17 cellular contexts compared by ENCODE assay signal in the genomic region with DNA sequence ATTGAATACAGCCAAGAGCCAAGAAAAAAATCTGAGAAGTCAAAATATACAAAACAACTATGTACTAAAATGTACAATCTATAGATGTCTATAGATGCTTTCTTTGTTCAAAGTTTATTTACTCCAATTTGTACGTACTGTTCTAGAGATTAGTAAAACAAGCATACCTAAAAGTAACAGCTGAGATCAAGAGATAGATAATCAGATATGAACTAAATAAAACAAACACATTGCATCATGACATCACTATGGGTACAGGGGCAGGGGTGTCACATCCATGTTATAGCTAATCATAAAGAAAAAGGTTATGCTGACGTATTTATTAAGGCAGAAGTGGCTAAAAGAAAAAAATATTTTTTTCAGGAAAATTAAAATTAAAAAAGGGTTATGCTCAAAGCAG.
DNase-seq lines count a peak whose midpoint lies in the region; ATAC-seq and TF ChIP-seq lines count a peak whose summit lies in the region.
"Had no signal": no experiment of that assay in that cellular context is flagged by ENCODE, and none has a peak within 500 bp of the region (broad histone marks: within the 10 kb centered on the region; RNA-seq: fewer than 3 reads in every experiment).

No MANE protein-coding gene starts in this region.

- H3K9ac ChIP-seq in endocrine pancreas (ENCODE audit: control insufficient read depth, insufficient read depth, low read length) = no peak overlapping the region
- H3K9ac ChIP-seq: KMS-11 had no signal

- H3K27me3 ChIP-seq in Caco-2 (replicated peaks; ENCODE audit: control insufficient read depth, insufficient read depth, low read length) (no peaks in the 10 kb centered on the region), endocrine pancreas (ENCODE audit: control insufficient read depth, insufficient read depth, low read length) (no peaks in the 10 kb centered on the region)
- H3K27me3 ChIP-seq: SJSA1 had no signal

- CTCF ChIA-PET in Caco-2 (lab: Charles Lee) = interaction anchor here (0.5 kb wide), 1 partner anchor 23 kb away, joined by 3 read pairs; no protein-coding TSS in a partner anchor

- H3K4me3 Mint-ChIP-seq in Caco-2 (ENCODE audit: unreplicated experiment) = peak overlapping the region; percentile 23
- H3K4me3 Mint-ChIP-seq in type B pancreatic cell = peak overlapping the region; percentile 8
- H3K4me3 Mint-ChIP-seq: CD14-positive monocyte, HFFc6 had no signal

- no peaks in the 10 kb centered on the region for H3K27me3 Mint-ChIP-seq in Caco-2 (ENCODE audit: insufficient read depth, unreplicated experiment)
- H3K27me3 Mint-ChIP-seq in type B pancreatic cell = no peaks in the 10 kb centered on the region

- POLR2A ChIA-PET in Caco-2 (lab: Charles Lee) = no interaction called here

- DNase-seq in Caco-2 (no peak), LNCaP clone FGC (ENCODE audit: low read depth) (peak; percentile 92), type B pancreatic cell (ENCODE audit: extremely low spot score, unreplicated experiment) (no peak), superior temporal gyrus (ENCODE audit: extremely low spot score) (no peak), dermis blood vessel endothelial cell (no peak)
- DNase-seq: DMS53, HFFc6, NCI-H1436, NCI-H1930, NCI-H526, PC-9, SW 1271 had no signal

- H3K9me3 Mint-ChIP-seq in Caco-2 (ENCODE audit: unreplicated experiment) (no peaks in the 10 kb centered on the region), type B pancreatic cell (peaks cover 4% of the 10 kb centered on the region)

- peaks cover 28% of the 10 kb centered on the region for H3K4me1 Mint-ChIP-seq in Caco-2 (ENCODE audit: low read depth, unreplicated experiment)
- peaks cover 10% of the 10 kb centered on the region for H3K4me1 Mint-ChIP-seq in type B pancreatic cell (ENCODE audit: unreplicated experiment)
- H3K4me1 Mint-ChIP-seq: CD14-positive monocyte had no signal

- H3K4me1 ChIP-seq in Caco-2 = peaks cover 24% of the 10 kb centered on the region
- H3K4me1 ChIP-seq in endocrine pancreas (ENCODE audit: control insufficient read depth, insufficient read depth, low read length) = peaks cover 15% of the 10 kb centered on the region
- H3K4me1 ChIP-seq: SJSA1 had no signal

- H3K4me3 ChIP-seq in Caco-2 (ENCODE audit: low read depth, low read length) = no peak overlapping the region
- peak overlapping the region; percentile 62; the same call in 1 of the 2 replicates for H3K4me3 ChIP-seq in LNCaP clone FGC (ENCODE audit: low read depth, low read length)
- peak overlapping the region; percentile 14 for H3K4me3 ChIP-seq in endocrine pancreas (ENCODE audit: control insufficient read depth, insufficient read depth, low read length)
- H3K4me3 ChIP-seq: PC-9, SJSA1 had no signal

- H3K9me3 ChIP-seq in Caco-2 (peaks cover 11% of the 10 kb centered on the region), endocrine pancreas (ENCODE audit: control insufficient read depth, low read length) (peaks cover 4% of the 10 kb centered on the region)

- TF ChIP-seq CTCF in Caco-2 (IDR thresholded peaks at IDR 0.05; ENCODE audit: insufficient read depth in 1 of 2, low read depth in 1 of 2, low read length in 1 of 2, severe bottlenecking in 1 of 2, unreplicated experiment in 1 of 2) (no peak), LNCaP clone FGC (IDR thresholded peaks at IDR 0.05; ENCODE audit: control insufficient read depth, extremely low read depth, insufficient read depth) (no peak), type B pancreatic cell (conservative IDR thresholded peaks at IDR 0.05) (no peak)

- no peak for ATAC-seq in GM21786 (IDR thresholded peaks at IDR 0.05; ENCODE audit: unreplicated experiment)

- intact Hi-C loops in Caco-2 (cut with micrococcal nuclease; ENCODE audit: unreplicated experiment) = no loop called here

- no TSS peak for BruUV-seq in Caco-2 (replicated peaks; lab: Mats Ljungman, UMichigan)

- H3K27ac Mint-ChIP-seq in Caco-2 (ENCODE audit: unreplicated experiment) (no peak overlapping the region), type B pancreatic cell (no peak overlapping the region)
- H3K27ac Mint-ChIP-seq: CD14-positive monocyte, HFFc6 had no signal

- H3K36me3 Mint-ChIP-seq in Caco-2 (ENCODE audit: insufficient read depth, unreplicated experiment) (no peaks in the 10 kb centered on the region), type B pancreatic cell (peaks cover 4% of the 10 kb centered on the region)

- no peaks in the 10 kb centered on the region for H3K36me3 ChIP-seq in Caco-2 (ENCODE audit: control insufficient read depth, insufficient read depth, low read length)
- H3K36me3 ChIP-seq in endocrine pancreas (ENCODE audit: control insufficient read depth, insufficient read depth, low read length) = no peaks in the 10 kb centered on the region
